Comparison of ENCODE assay signal across 11 cellular contexts in the genomic region with DNA sequence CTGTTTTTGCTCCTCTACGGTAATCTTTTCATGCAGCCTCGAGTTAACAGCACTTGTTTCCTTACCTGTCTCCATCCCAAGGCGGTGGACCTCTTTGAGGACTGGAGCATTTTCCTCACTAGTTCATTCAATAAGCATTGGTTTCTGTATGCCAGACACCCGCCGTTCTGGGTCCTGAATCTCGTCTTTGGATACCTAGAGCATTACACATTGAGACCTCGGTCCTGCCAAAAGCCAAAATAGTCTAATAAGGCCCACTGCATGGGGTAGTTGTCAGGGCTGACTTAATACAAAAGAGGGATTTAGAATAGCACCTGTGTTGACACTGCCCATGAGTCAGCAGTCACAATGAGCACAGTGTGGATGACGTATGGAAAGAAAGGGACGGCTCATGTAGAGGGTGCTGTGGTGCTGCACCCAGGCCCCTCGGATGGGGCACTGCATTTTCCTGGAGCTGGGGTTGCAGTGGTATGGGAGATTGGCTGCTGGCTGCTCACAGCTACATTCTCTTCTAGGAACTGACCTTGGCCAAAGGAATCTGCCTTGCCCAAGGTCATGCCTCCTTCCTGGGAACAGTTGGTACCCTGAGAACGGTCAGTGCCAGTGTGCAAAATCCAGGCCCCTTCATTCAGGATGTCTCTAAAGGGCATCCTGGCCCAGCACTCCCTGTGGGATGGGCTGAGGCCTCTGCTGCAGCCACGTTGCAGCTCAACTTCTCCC.
DNase-seq lines count a peak whose midpoint lies in the region; ATAC-seq, FAIRE-seq and TF ChIP-seq lines count a peak whose summit lies in the region.
"Had no signal": no experiment of that assay in that cellular context is flagged by ENCODE, and none has a peak within 500 bp of the region (broad histone marks: within the 10 kb centered on the region; RNA-seq: fewer than 3 reads in every experiment).

No MANE protein-coding gene starts in this region.

- in situ Hi-C loops in G401 (cut with HindIII; ENCODE audit: low sequenced_read_pairs): no loop called here

- no peak for TF ChIP-seq CTCF in D721Med (IDR thresholded peaks at IDR 0.05; ENCODE audit: insufficient read depth, missing control alignments)

- intact Hi-C loops in left colon (cut with DNase I, micrococcal nuclease): no loop called here

- DNase-seq in G401 (ENCODE audit: low spot score): peak; percentile 47
- peak; percentile 91 for DNase-seq in NCI-H146 treated with DMSO at 0.1 percent for 48 hours (lab: John Stamatoyannopoulos, UW; ENCODE audit: unreplicated experiment)
- DNase-seq in SHP77 (lab: John Stamatoyannopoulos, UW): peak; percentile 79 to 91
- no peak for DNase-seq in left colon
- no peak for DNase-seq in D721Med (ENCODE audit: insufficient read length, low spot score)
- no peak for DNase-seq in amygdala (lab: John Stamatoyannopoulos, UW)
- DNase-seq: CD8-positive, alpha-beta T cell; SW 1271 had no signal

- FAIRE-seq in D721Med (lab: Jason Lieb, UNC): no peak

- ATAC-seq in left colon (peak; percentile 70), HG03460 (IDR thresholded peaks at IDR 0.05; ENCODE audit: unreplicated experiment) (no peak), GM18907 (IDR thresholded peaks at IDR 0.05; ENCODE audit: unreplicated experiment) (no peak)
- ATAC-seq: activated T-helper 17 cell treated with anti-CD3 and anti-CD28 coated beads, Interleukin-2, amount 50 U/mL, for 72 hours; CD8-positive, alpha-beta T cell had no signal

Comparison
In these comparisons a context has a peak if more than half of its experiments do, and no peak if none do; other contexts are left out.
1. DNase-seq: peak in G401 (single experiment), NCI-H146 treated with DMSO at 0.1 percent for 48 hours (single experiment) and SHP77 (2 of 2); none in left colon (0 of 2), D721Med (single experiment) and amygdala (0 of 56).